ENCODE assay signal across 2 cellular contexts in genomic region chr2:26780203-26780760, GRCh38.
TF ChIP-seq lines count a peak whose summit lies in the region.

No MANE protein-coding gene starts in this region.

TF ChIP-seq in IMR-90, 13 proteins besides CTCF, POLR2A, EP300 and RAD21:
- no peak for TF ChIP-seq FOS (IDR thresholded peaks at IDR 0.05; ENCODE audit: low read depth, low read length)
- TF ChIP-seq, protein P1, sequence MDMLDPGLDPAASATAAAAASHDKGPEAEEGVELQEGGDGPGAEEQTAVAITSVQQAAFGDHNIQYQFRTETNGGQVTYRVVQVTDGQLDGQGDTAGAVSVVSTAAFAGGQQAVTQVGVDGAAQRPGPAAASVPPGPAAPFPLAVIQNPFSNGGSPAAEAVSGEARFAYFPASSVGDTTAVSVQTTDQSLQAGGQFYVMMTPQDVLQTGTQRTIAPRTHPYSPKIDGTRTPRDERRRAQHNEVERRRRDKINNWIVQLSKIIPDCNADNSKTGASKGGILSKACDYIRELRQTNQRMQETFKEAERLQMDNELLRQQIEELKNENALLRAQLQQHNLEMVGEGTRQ (IDR thresholded peaks at IDR 0.05; ENCODE audit: low read depth, low read length): no peak
- no peak for TF ChIP-seq NFE2L2 (IDR thresholded peaks at IDR 0.05; ENCODE audit: low read depth, low read length)
- no peak for TF ChIP-seq CEBPB (IDR thresholded peaks at IDR 0.05; ENCODE audit: low read depth, low read length)
- no peak for TF ChIP-seq BHLHE40 (IDR thresholded peaks at IDR 0.05; ENCODE audit: low read depth, low read length)
- no peak for TF ChIP-seq ELK1 (IDR thresholded peaks at IDR 0.05; ENCODE audit: borderline replicate concordance, low read depth, low read length)
- TF ChIP-seq SMC3 (IDR thresholded peaks at IDR 0.05; ENCODE audit: low read depth, low read length): no peak
- TF ChIP-seq RFX5 (IDR thresholded peaks at IDR 0.05; ENCODE audit: low read depth, low read length): no peak
- no peak for TF ChIP-seq RCOR1 (IDR thresholded peaks at IDR 0.05; ENCODE audit: insufficient replicate concordance, low read length)
- TF ChIP-seq MAZ (IDR thresholded peaks at IDR 0.05; ENCODE audit: borderline replicate concordance, low read depth, low read length): no peak
- TF ChIP-seq CHD1 (IDR thresholded peaks at IDR 0.05; ENCODE audit: low read depth, low read length): no peak
- no peak for TF ChIP-seq MAFK (IDR thresholded peaks at IDR 0.05; ENCODE audit: low read depth, low read length)
- no peak for TF ChIP-seq MXI1 (IDR thresholded peaks at IDR 0.05; ENCODE audit: borderline replicate concordance, low read depth, low read length)

TF ChIP-seq in GM23338, 12 proteins besides CTCF, POLR2A, EP300 and RAD21:
- TF ChIP-seq ETS1 (IDR thresholded peaks at IDR 0.05) (no peak), REST (IDR thresholded peaks at IDR 0.05; ENCODE audit: unreplicated experiment) (no peak)
